11 cellular contexts compared by ENCODE assay signal in genomic region chr17:48722924-48723554, GRCh38. TPM values are rescaled to one million over a fixed set of nuclear protein-coding genes. Genes with fewer than 3 reads are reported as not detected.
DNase-seq lines count a peak whose midpoint lies in the region; ATAC-seq and TF ChIP-seq lines count a peak whose summit lies in the region.
"Had no signal": no experiment of that assay in that cellular context is flagged by ENCODE, and none has a peak within 500 bp of the region (broad histone marks: within the 10 kb centered on the region; RNA-seq: fewer than 3 reads in every experiment).

PRAC2 (plus strand) TSS chr17:48723185; CDS start chr17:48724411, 1,226 bp downstream.

- H3K36me3 ChIP-seq in DOHH2 (ENCODE audit: control insufficient read depth, low read length) = no peaks in the 10 kb centered on the region
- no peaks in the 10 kb centered on the region for H3K36me3 ChIP-seq in NT2/D1 (ENCODE audit: insufficient read depth, insufficient read length, low read length)
- no peaks in the 10 kb centered on the region for H3K36me3 ChIP-seq in duodenal mucosa (ENCODE audit: control insufficient read depth in 1 of 2, insufficient read depth in 2 of 2, low read length in 2 of 2)
- H3K36me3 ChIP-seq in neural progenitor cell = no peaks in the 10 kb centered on the region

- no peak within 1 kb of the TSS for H2AFZ ChIP-seq in neural progenitor cell (replicated peaks)

- H3K4me1 ChIP-seq in DOHH2 (ENCODE audit: control insufficient read depth, low read length) = peaks cover 17% of the 10 kb centered on the region
- H3K4me1 ChIP-seq in NT2/D1 (ENCODE audit: insufficient read depth, insufficient read length) = peaks cover 20% of the 10 kb centered on the region
- H3K4me1 ChIP-seq in duodenal mucosa (ENCODE audit: control insufficient read depth in 1 of 2, insufficient read depth in 2 of 2, low read length in 2 of 2) = peaks cover 30 to 35% of the 10 kb centered on the region in 2 donors
- H3K4me1 ChIP-seq in neural progenitor cell = no peaks in the 10 kb centered on the region

- no peaks in the 10 kb centered on the region for H4K20me1 ChIP-seq in DOHH2 (ENCODE audit: control insufficient read depth, insufficient read depth, low read depth, low read length)
- H4K20me1 ChIP-seq in neural progenitor cell (ENCODE audit: low read depth) = peaks cover 99% of the 10 kb centered on the region

- TF ChIP-seq CTCF in DOHH2 (IDR thresholded peaks at IDR 0.05; ENCODE audit: low read depth, low read length, poor library complexity, severe bottlenecking) = no peak
- TF ChIP-seq CTCF in neural progenitor cell (IDR thresholded peaks at IDR 0.05) = no peak

- H3K4me1 Mint-ChIP-seq in neural progenitor cell = peaks cover 11% of the 10 kb centered on the region

- peaks cover 6% of the 10 kb centered on the region for H3K9me3 Mint-ChIP-seq in neural progenitor cell

- H3K27ac ChIP-seq in DOHH2 (ENCODE audit: low read depth, low read length) = no peak within 1 kb of the TSS
- no peak within 1 kb of the TSS for H3K27ac ChIP-seq in duodenal mucosa (ENCODE audit: low read depth, low read length)
- no peak within 1 kb of the TSS for H3K27ac ChIP-seq in neural progenitor cell

- no peak within 1 kb of the TSS for H3K4me3 Mint-ChIP-seq in neural progenitor cell

- H3F3A ChIP-seq in DOHH2 (ENCODE audit: control insufficient read depth, insufficient read depth) (no peaks in the 10 kb centered on the region), neural progenitor cell (ENCODE audit: low read depth) (peaks cover 16% of the 10 kb centered on the region)

- H3K27ac Mint-ChIP-seq in neural progenitor cell = no peak within 1 kb of the TSS

- H3K27me3 ChIP-seq in DOHH2 (ENCODE audit: control insufficient read depth, low read length) = peaks cover 59% of the 10 kb centered on the region
- H3K27me3 ChIP-seq in NT2/D1 (ENCODE audit: insufficient read depth, insufficient read length) = peaks cover 100% of the 10 kb centered on the region
- H3K27me3 ChIP-seq in duodenal mucosa (ENCODE audit: control insufficient read depth in 1 of 2, insufficient read depth in 2 of 2, low read length in 2 of 2) = peaks cover 94 to 96% of the 10 kb centered on the region in 2 donors
- H3K27me3 ChIP-seq in neural progenitor cell = peaks cover 100% of the 10 kb centered on the region

- peak within 1 kb of the TSS; percentile 51 for H3K4me3 ChIP-seq in DOHH2 (ENCODE audit: low read length)
- H3K4me3 ChIP-seq in NT2/D1 (ENCODE audit: insufficient read length, low read depth) = peak within 1 kb of the TSS; percentile 12
- peak within 1 kb of the TSS; percentile 40 to 53 for H3K4me3 ChIP-seq in duodenal mucosa (ENCODE audit: low read depth in 1 of 2, low read length in 2 of 2)
- H3K4me3 ChIP-seq in neural progenitor cell = no peak within 1 kb of the TSS

- peaks cover 99% of the 10 kb centered on the region for H3K27me3 Mint-ChIP-seq in neural progenitor cell (ENCODE audit: insufficient read depth, low read depth)

- H3K36me3 Mint-ChIP-seq in neural progenitor cell = no peaks in the 10 kb centered on the region

- no peaks in the 10 kb centered on the region for H3K9me3 ChIP-seq in DOHH2 (ENCODE audit: control insufficient read depth, insufficient read depth, low read length)
- H3K9me3 ChIP-seq in NT2/D1 (ENCODE audit: insufficient read depth, low read length) = no peaks in the 10 kb centered on the region
- H3K9me3 ChIP-seq in duodenal mucosa (ENCODE audit: control insufficient read depth in 1 of 2, low read length in 2 of 2) = no peaks in the 10 kb centered on the region
- H3K9me3 ChIP-seq in neural progenitor cell (ENCODE audit: low read depth) = no peaks in the 10 kb centered on the region

- DNase-seq in NT2/D1 (ENCODE audit: low read depth, low spot score) = no peak
- DNase-seq in neural progenitor cell (ENCODE audit: low spot score) = peak; percentile 51
- no peak for DNase-seq in NCI-H2029 treated with DMSO at 0.1 percent for 48 hours (lab: John Stamatoyannopoulos, UW)
- DNase-seq: activated gamma-delta T cell; NCI-H1436; stimulated activated CD4-positive, alpha-beta T cell treated with anti-CD3 and anti-CD28 coated beads, Interleukin-4, amount 100 ng/mL, for 24 hours had no signal

- ATAC-seq in HG02798 (IDR thresholded peaks at IDR 0.05; ENCODE audit: poor library complexity, unreplicated experiment) (no peak), SK-N-SH treated with all-trans-retinoic acid at 6 μM for 48 hours (no peak)

- H3K9me2 ChIP-seq in DOHH2 (replicated peaks; ENCODE audit: control insufficient read depth, low read length) = no peaks in the 10 kb centered on the region

- H3K4me2 ChIP-seq in DOHH2 (ENCODE audit: low read length) = peak within 1 kb of the TSS; percentile 50
- H3K4me2 ChIP-seq in neural progenitor cell = peak within 1 kb of the TSS; percentile 33

- H3K79me2 ChIP-seq in DOHH2 (ENCODE audit: control insufficient read depth, low read length) = no peaks in the 10 kb centered on the region
- H3K79me2 ChIP-seq in neural progenitor cell (ENCODE audit: low read depth) = no peaks in the 10 kb centered on the region

- H3K9ac ChIP-seq in NT2/D1 (ENCODE audit: insufficient read length, low read depth) = peak within 1 kb of the TSS; percentile 13
- no peak within 1 kb of the TSS for H3K9ac ChIP-seq in duodenal mucosa (ENCODE audit: low read depth in 1 of 2, low read length in 2 of 2)
- H3K9ac ChIP-seq in neural progenitor cell = no peak within 1 kb of the TSS

TF ChIP-seq in SK-N-SH treated with all-trans-retinoic acid at 6 μM for 48 hours, 23 proteins besides CTCF, POLR2A, EP300 and RAD21 (continues in another document):
- TF ChIP-seq ARNTL (CRISPR knock-in tag; IDR thresholded peaks at IDR 0.05; ENCODE audit: borderline replicate concordance, low read depth) (no peak), CSRNP3 (CRISPR knock-in tag; IDR thresholded peaks at IDR 0.05) (no peak), SNAI2 (CRISPR knock-in tag; IDR thresholded peaks at IDR 0.05) (no peak), TOX (CRISPR knock-in tag; IDR thresholded peaks at IDR 0.05; ENCODE audit: borderline replicate concordance) (no peak), GLIS3 (CRISPR knock-in tag; IDR thresholded peaks at IDR 0.05) (no peak), ZC3H10 (CRISPR knock-in tag; IDR thresholded peaks at IDR 0.05) (no peak), OSR1 (CRISPR knock-in tag; IDR thresholded peaks at IDR 0.05) (no peak), ZFP3 (CRISPR knock-in tag; IDR thresholded peaks at IDR 0.05) (no peak), BACH2 (CRISPR knock-in tag; IDR thresholded peaks at IDR 0.05; ENCODE audit: borderline replicate concordance) (no peak), TCF4 (CRISPR knock-in tag; IDR thresholded peaks at IDR 0.05; ENCODE audit: borderline replicate concordance) (no peak), ISL1 (CRISPR knock-in tag; IDR thresholded peaks at IDR 0.05) (no peak), PPARA (CRISPR knock-in tag; IDR thresholded peaks at IDR 0.05; ENCODE audit: borderline replicate concordance) (no peak), ESRRG (CRISPR knock-in tag; IDR thresholded peaks at IDR 0.05) (no peak), RARB (CRISPR knock-in tag; IDR thresholded peaks at IDR 0.05) (no peak), POU6F1 (CRISPR knock-in tag; IDR thresholded peaks at IDR 0.05; ENCODE audit: borderline replicate concordance, low read depth) (no peak), ZNF8 (CRISPR knock-in tag; IDR thresholded peaks at IDR 0.05) (no peak), PATZ1 (CRISPR knock-in tag; IDR thresholded peaks at IDR 0.05; ENCODE audit: borderline replicate concordance) (no peak)

RNA-seq across cellular contexts. Expression of gene PRAC2, which starts in this region (rescaled TPM):
- total RNA-seq in neural progenitor cell (ENCODE audit: low replicate concordance) = not detected in 2 replicates
- total RNA-seq: epithelial cell of proximal tubule had no signal

Comparison
In these comparisons a context has a peak if more than half of its experiments do, and no peak if none do; other contexts are left out.
1. Peak in DNase-seq and H3K4me2 ChIP-seq in neural progenitor cell; RNA of the gene not detected or under 1 TPM.